21 cellular contexts compared by ENCODE assay signal in the genomic region with DNA sequence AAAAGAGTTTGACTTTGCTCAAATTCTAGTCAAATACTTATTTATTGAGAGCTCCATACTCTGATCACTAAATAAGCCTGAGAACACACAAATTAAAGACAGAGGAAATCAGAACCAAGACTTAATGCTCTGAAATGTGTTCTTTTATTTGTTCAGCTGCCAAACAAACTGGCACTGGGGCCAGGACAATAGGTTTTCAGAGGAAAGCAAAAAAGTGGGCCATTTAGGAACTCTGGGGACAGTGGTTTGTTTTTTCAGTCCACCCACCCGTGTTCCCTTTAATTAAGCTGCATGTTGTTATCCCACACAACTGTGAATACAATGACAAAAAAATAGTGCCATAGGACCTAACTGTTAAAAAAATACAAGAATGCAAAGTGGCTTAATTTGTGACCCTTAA.
DNase-seq lines count a peak whose midpoint lies in the region; ATAC-seq, FAIRE-seq and TF ChIP-seq lines count a peak whose summit lies in the region.
"Had no signal": no experiment of that assay in that cellular context is flagged by ENCODE, and none has a peak within 500 bp of the region (broad histone marks: within the 10 kb centered on the region; RNA-seq: fewer than 3 reads in every experiment).

No MANE protein-coding gene starts in this region.

- peak overlapping the region; percentile 76 for H3K27ac ChIP-seq in HUES64 (ENCODE audit: low read depth, low read length)
- no peak overlapping the region for H3K27ac ChIP-seq in H1 (ENCODE audit: low read depth, low read length)
- H3K27ac ChIP-seq: cardiac muscle cell, KMS-11, left ventricle myocardium inferior had no signal

- no peak for ATAC-seq in HG02642 (IDR thresholded peaks at IDR 0.05; ENCODE audit: poor library complexity, unreplicated experiment)
- ATAC-seq: stimulated activated naive CD8-positive, alpha-beta T cell treated with anti-CD3 and anti-CD28 coated beads, Interleukin-15, Interleukin-2, amounts not matched to agents 100 U/mL and 50 U/mL, for 24 hours had no signal

- CTCF ChIA-PET in H1 (lab: Charles Lee; ENCODE audit: partially characterized antibody): interaction anchor here (0.6 to 3.1 kb wide), 4 partner anchors 21 to 120 kb away, joined by 3 to 14 read pairs (median 4); no protein-coding TSS in a partner anchor

- H3K4me1 Mint-ChIP-seq in neural crest cell (peaks cover 52% of the 10 kb centered on the region), chondrocyte (ENCODE audit: low read depth) (peaks cover 19% of the 10 kb centered on the region)
- H3K4me1 Mint-ChIP-seq: activated CD4-positive, alpha-beta T cell treated with anti-CD3 and anti-CD28 coated beads, Interleukin-2, amount 10 ng/mL, durations not matched to agents 7 days and 5 days had no signal

- H3K56ac ChIP-seq in H1 (replicated peaks; ENCODE audit: insufficient read length, low read depth, low read length): peak overlapping the region; percentile 3

- H3K4me2 ChIP-seq in H1 (ENCODE audit: insufficient read depth in 1 of 2, low read depth in 2 of 2, low read length in 2 of 2): no peak overlapping the region; a peak in 1 of 4 replicates
- H3K4me2 ChIP-seq: KMS-11 had no signal

- peaks cover 37% of the 10 kb centered on the region for H3K36me3 Mint-ChIP-seq in neural crest cell (ENCODE audit: low read depth)
- H3K36me3 Mint-ChIP-seq in chondrocyte (ENCODE audit: low read depth): peaks cover 26% of the 10 kb centered on the region
- H3K36me3 Mint-ChIP-seq: CD8-positive, alpha-beta memory T cell had no signal

- no peak overlapping the region for H2BK15ac ChIP-seq in H1 (ENCODE audit: low read length)

- H3K18ac ChIP-seq in H1 (ENCODE audit: extremely low read depth, low read length): no peak overlapping the region

- H2AFZ ChIP-seq in H1 (ENCODE audit: low read length): no peak overlapping the region

- no peak for TF ChIP-seq RAD21 in H1 (IDR thresholded peaks at IDR 0.05 in 1 of 2, conservative IDR thresholded peaks at IDR 0.05 in 1 of 2; ENCODE audit: low read depth in 2 of 2, low read length in 2 of 2)

- H4K5ac ChIP-seq in H1 (ENCODE audit: insufficient read length, low read depth, low read length): no peak overlapping the region

- no peak for TF ChIP-seq CTCF in H1 (IDR thresholded peaks at IDR 0.05; ENCODE audit: control extremely low read depth in 1 of 3, insufficient read depth in 1 of 3, low read depth in 1 of 3, low read length in 3 of 3)
- TF ChIP-seq CTCF in neural crest cell (conservative IDR thresholded peaks at IDR 0.05): no peak
- no peak for TF ChIP-seq CTCF in chondrocyte (IDR thresholded peaks at IDR 0.05)

- TF ChIP-seq EP300 in H1 (IDR thresholded peaks at IDR 0.05; ENCODE audit: borderline replicate concordance in 1 of 2, low read depth in 2 of 2, low read length in 2 of 2): no peak

- no peak overlapping the region for H4K91ac ChIP-seq in H1 (replicated peaks; ENCODE audit: insufficient read length, low read length)

- FAIRE-seq in H1 (lab: Jason Lieb, UNC): no peak

- no peak overlapping the region for H3K4ac ChIP-seq in H1 (replicated peaks; ENCODE audit: insufficient read length, low read depth, low read length)

- H2BK12ac ChIP-seq in H1 (ENCODE audit: low read depth, low read length): no peak overlapping the region

- H3K14ac ChIP-seq in H1 (ENCODE audit: insufficient read length): no peak overlapping the region

- TF ChIP-seq POLR2A in H1 (IDR thresholded peaks at IDR 0.05; ENCODE audit: control extremely low read depth in 1 of 2, low read depth in 2 of 2, low read length in 2 of 2): no peak

- peaks cover 7% of the 10 kb centered on the region for H3K79me1 ChIP-seq in H1 (ENCODE audit: low read depth, low read length)

- WGBS in HUES64: 82% methylated on average over 1 of the region's 1 CpG
- 88% methylated on average over 1 of the region's 1 CpG; no CpG with 5 or more reads in 1 of the 2 experiments for WGBS in H1 (ENCODE audit: extremely low coverage in 1 of 2, insufficient coverage in 1 of 2, insufficient read length in 1 of 2, insufficient replicate concordance in 2 of 2, low coverage in 1 of 2, low lambda C conversion rate in 2 of 2, missing lambda C conversion rate in 1 of 2), 2 experiments

- H3K23ac ChIP-seq in H1 (ENCODE audit: insufficient read length): no peak overlapping the region

- H2BK5ac ChIP-seq in H1 (ENCODE audit: low read depth, low read length): no peak overlapping the region

- H3K9me3 ChIP-seq in HUES64 (ENCODE audit: insufficient read depth, low read depth, low read length) (no peaks in the 10 kb centered on the region), H1 (ENCODE audit: insufficient read depth in 2 of 2, low read depth in 1 of 2, low read length in 1 of 2) (no peaks in the 10 kb centered on the region)
- H3K9me3 ChIP-seq: left ventricle myocardium inferior had no signal

- H3K9me3 Mint-ChIP-seq in neural crest cell: no peaks in the 10 kb centered on the region
- no peaks in the 10 kb centered on the region for H3K9me3 Mint-ChIP-seq in chondrocyte (ENCODE audit: low read depth)
- H3K9me3 Mint-ChIP-seq: activated CD4-positive, alpha-beta T cell treated with anti-CD3 and anti-CD28 coated beads, Interleukin-2, amount 10 ng/mL, durations not matched to agents 7 days and 5 days had no signal

- H3K4me3 ChIP-seq in HUES64 (ENCODE audit: low read length): peak overlapping the region; percentile 14; the same call in 1 of the 2 replicates
- peak overlapping the region in 1 of 4 experiments; percentile 50; a peak in 1 of 8 replicates for H3K4me3 ChIP-seq in H1 (ENCODE audit: extremely low read depth in 1 of 4, insufficient read depth in 2 of 4, low read depth in 3 of 4, low read length in 4 of 4)
- H3K4me3 ChIP-seq: cardiac muscle cell, left ventricle myocardium inferior had no signal

- peaks cover 2 to 4% of the 10 kb centered on the region in 2 experiments for H4K20me1 ChIP-seq in H1 (replicated peaks in 1 of 2; ENCODE audit: control insufficient read depth in 1 of 2, insufficient read depth in 2 of 2, low read length in 2 of 2)

- peaks cover 3% of the 10 kb centered on the region; the same call in 1 of the 2 replicates for H3K23me2 ChIP-seq in H1 (ENCODE audit: low read depth, low read length)

- no peak overlapping the region for H2BK120ac ChIP-seq in H1 (replicated peaks; ENCODE audit: low read depth, low read length)

- H3K79me2 ChIP-seq in H1 (ENCODE audit: control insufficient read depth in 1 of 2, insufficient read depth in 2 of 2, low read length in 2 of 2): peaks cover 18 to 89% of the 10 kb centered on the region in 2 experiments

- H2AK5ac ChIP-seq in H1 (ENCODE audit: low read depth, low read length): no peak overlapping the region

- H3K9ac ChIP-seq in HUES64 (ENCODE audit: low read depth, low read length) (no peak overlapping the region; the same call in 1 of the 2 replicates), H1 (replicated peaks in 1 of 4; ENCODE audit: extremely low read depth in 1 of 4, low read depth in 3 of 4, low read length in 3 of 4) (no peak overlapping the region)
- H3K9ac ChIP-seq: KMS-11 had no signal

- H3K4me1 ChIP-seq in HUES64 (ENCODE audit: insufficient read depth, low read length) (peaks cover 41% of the 10 kb centered on the region), H1 (replicated peaks in 1 of 4; ENCODE audit: control insufficient read depth in 3 of 4, insufficient read depth in 4 of 4, low read length in 3 of 4) (peaks cover 2 to 23% (median 10%) of the 10 kb centered on the region in 4 experiments; a peak in 6 of 7 replicates)

- H3K36me3 ChIP-seq in HUES64 (ENCODE audit: insufficient read depth, low read length): peaks cover 42% of the 10 kb centered on the region
- H3K36me3 ChIP-seq in H1 (ENCODE audit: control insufficient read depth in 2 of 4, insufficient read depth in 4 of 4, low read length in 3 of 4): peaks cover 32 to 42% (median 40%) of the 10 kb centered on the region in 4 experiments
- H3K36me3 ChIP-seq: cardiac muscle cell had no signal

- H3K27me3 Mint-ChIP-seq in neural crest cell (ENCODE audit: low read depth): no peaks in the 10 kb centered on the region
- no peaks in the 10 kb centered on the region for H3K27me3 Mint-ChIP-seq in chondrocyte (ENCODE audit: low read depth)

- H3K4me3 Mint-ChIP-seq in neural crest cell (peak overlapping the region; percentile 33), chondrocyte (ENCODE audit: unreplicated experiment) (no peak overlapping the region)
- H3K4me3 Mint-ChIP-seq: activated CD4-positive, alpha-beta T cell treated with anti-CD3 and anti-CD28 coated beads, Interleukin-2, amount 10 ng/mL, durations not matched to agents 7 days and 5 days; CD8-positive, alpha-beta memory T cell had no signal

- no peak overlapping the region for H3K27ac Mint-ChIP-seq in neural crest cell (ENCODE audit: unreplicated experiment)
- no peak overlapping the region for H3K27ac Mint-ChIP-seq in chondrocyte (ENCODE audit: unreplicated experiment)
- H3K27ac Mint-ChIP-seq: activated CD4-positive, alpha-beta T cell treated with anti-CD3 and anti-CD28 coated beads, Interleukin-2, amount 10 ng/mL, durations not matched to agents 7 days and 5 days; CD8-positive, alpha-beta memory T cell had no signal

- DNase-seq in NCI-H69 (lab: John Stamatoyannopoulos, UW) (peak; percentile 86), H1 (ENCODE audit: low read depth in 1 of 2, low spot score in 2 of 2) (no peak), neural crest cell (ENCODE audit: low read depth, low spot score) (no peak), chondrocyte (ENCODE audit: low spot score) (no peak), AML-193 (lab: John Stamatoyannopoulos, UW) (no peak)
- DNase-seq in activated CD8-positive, alpha-beta memory T cell treated with anti-CD3 and anti-CD28 coated beads for 24 hours: no peak
- DNase-seq: activated CD4-positive, alpha-beta T cell treated with anti-CD3 and anti-CD28 coated beads, Interleukin-2, amount 10 ng/mL, durations not matched to agents 7 days and 5 days; activated CD8-positive, alpha-beta memory T cell treated with anti-CD3 and anti-CD28 coated beads, Interleukin-2, amount 50 U/mL, for 48 hours; activated gamma-delta T cell treated with Interleukin-2 at 50 U/mL for 16 hours; CD8-positive, alpha-beta memory T cell; DND-41; effector CD4-positive, alpha-beta T cell; left ventricle myocardium inferior; NCI-H345; stimulated activated CD4-positive, alpha-beta T cell treated with anti-CD3 and anti-CD28 coated beads, Interleukin-2, amount 100 ng/mL, for 24 hours; stimulated activated naive CD8-positive, alpha-beta T cell treated with anti-CD3 and anti-CD28 coated beads, Interleukin-15, Interleukin-2, amounts not matched to agents 100 U/mL and 50 U/mL, for 24 hours; trophoblast cell had no signal

- no peak overlapping the region for H2BK20ac ChIP-seq in H1 (ENCODE audit: low read length)

- no peak overlapping the region for H4K8ac ChIP-seq in H1 (ENCODE audit: extremely low read depth, insufficient read depth, low read length)

- H3K27me3 ChIP-seq in HUES64 (ENCODE audit: insufficient read depth, low read length) (no peaks in the 10 kb centered on the region), H1 (replicated peaks in 1 of 4; ENCODE audit: control insufficient read depth in 3 of 4, extremely low read depth in 1 of 4, insufficient read depth in 3 of 4, low read length in 3 of 4) (no peaks in the 10 kb centered on the region)
- H3K27me3 ChIP-seq: cardiac muscle cell had no signal

- POLR2A ChIA-PET in H1 (lab: Charles Lee; ENCODE audit: partially characterized antibody): interaction anchor here (0.7 to 2.4 kb wide), 5 partner anchors 10 to 25 kb away, joined by 3 to 11 read pairs (median 4); no protein-coding TSS in a partner anchor

TF ChIP-seq in H1, 55 proteins besides CTCF, POLR2A, EP300 and RAD21 (continues in another document):
- TF ChIP-seq YY1 (IDR thresholded peaks at IDR 0.05; ENCODE audit: low read depth, low read length): no peak
